In the genomic region with DNA sequence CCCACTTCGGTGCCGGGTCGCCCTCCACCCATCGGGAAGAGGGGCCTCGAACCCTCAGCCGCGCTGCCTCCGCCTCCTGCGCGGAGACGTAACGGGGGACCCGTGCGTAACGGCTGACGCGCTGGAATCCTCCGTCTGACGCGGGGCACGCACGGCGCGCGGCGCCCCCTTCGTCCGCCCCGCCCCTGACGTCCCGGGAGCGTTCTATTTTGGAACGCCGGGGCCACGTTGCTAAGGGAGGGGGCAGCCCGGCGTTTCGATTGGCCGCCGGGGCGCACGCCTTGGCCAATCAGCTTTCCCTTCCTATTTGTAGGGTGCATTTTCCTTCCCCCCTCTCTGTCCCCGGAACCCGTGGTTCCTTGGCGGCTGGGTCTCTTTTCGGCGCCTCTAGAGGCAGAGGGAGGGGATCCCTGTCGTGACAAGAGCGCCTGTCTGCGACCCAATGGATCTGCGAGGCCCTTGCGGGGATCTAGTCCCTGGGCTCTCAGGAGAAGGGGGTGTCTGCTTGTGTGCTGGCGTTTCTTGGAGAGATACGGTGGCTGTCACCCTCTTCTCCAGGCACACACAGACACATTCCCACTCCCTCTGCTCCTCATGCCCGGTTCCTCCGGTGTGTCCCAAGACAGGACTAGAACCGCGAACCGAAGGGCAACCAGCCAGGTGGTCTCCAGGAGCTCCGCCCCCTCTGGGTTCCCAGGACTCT, we compare ENCODE assay signal across 8 cellular contexts. TPM values are rescaled to one million over a fixed set of nuclear protein-coding genes. Genes with fewer than 3 reads are reported as not detected.
DNase-seq lines count a peak whose midpoint lies in the region; ATAC-seq and TF ChIP-seq lines count a peak whose summit lies in the region.

No MANE protein-coding gene starts in this region.

- H3K9me3 ChIP-seq in heart left ventricle: no peaks in the 10 kb centered on the region
- no peaks in the 10 kb centered on the region for H3K9me3 ChIP-seq in upper lobe of left lung

- H3K4me3 ChIP-seq in heart left ventricle: peak overlapping the region; percentile 51 to 89 (median 72)
- peak overlapping the region; percentile 49 to 76 (median 62) for H3K4me3 ChIP-seq in upper lobe of left lung

- peak; percentile 59 for ATAC-seq in HG02763 (IDR thresholded peaks at IDR 0.05; ENCODE audit: unreplicated experiment)
- ATAC-seq in heart left ventricle: peak; percentile 89 to 92 (median 90)
- ATAC-seq in upper lobe of left lung (ENCODE audit: low FRiP score in 2 of 2): peak; percentile 48 to 95

- peaks cover 0 to 15% (median 0%) of the 10 kb centered on the region in 9 donors for H3K27me3 ChIP-seq in heart left ventricle
- peaks cover 0 to 4% (median 0%) of the 10 kb centered on the region in 4 donors for H3K27me3 ChIP-seq in upper lobe of left lung

- 0% methylated on average over 50 to 60 of the region's 60 CpGs for WGBS in adipose tissue, 3 donors
- 0 to 1% (median 1%) methylated on average over 18 to 60 of the region's 60 CpGs for WGBS in heart left ventricle, 4 donors
- WGBS in upper lobe of left lung, 2 donors: 0 to 1% methylated on average over 23 to 25 of the region's 60 CpGs

- no peaks in the 10 kb centered on the region for H3K36me3 ChIP-seq in heart left ventricle
- H3K36me3 ChIP-seq in upper lobe of left lung: no peaks in the 10 kb centered on the region

- intact Hi-C loops in heart left ventricle (cut with DNase I) (loop anchor here in 2 of 10 donors (2.0 kb wide), 1 partner anchor 18 kb away; no protein-coding TSS in a partner anchor), posterior vena cava (cut with DNase I) (no loop called here)

- peak in 1 of 4 donors; percentile 92 for TF ChIP-seq EP300 in upper lobe of left lung (IDR thresholded peaks at IDR 0.05)

- DNase-seq in NCI-H1417 treated with DMSO at 0.1 percent for 48 hours (lab: John Stamatoyannopoulos, UW): peak; percentile 59
- DNase-seq in SW480 (ENCODE audit: low spot score): peak; percentile 95
- peak; percentile 94 to 97 (median 95) for DNase-seq in heart left ventricle
- peak; percentile 98 for DNase-seq in posterior vena cava (ENCODE audit: low spot score)
- peak; percentile 95 to 98 for DNase-seq in upper lobe of left lung

- TF ChIP-seq POLR2A in GM10847 (IDR thresholded peaks at IDR 0.05; ENCODE audit: extremely low read depth, insufficient read length) (peak; percentile 37), heart left ventricle (IDR thresholded peaks at IDR 0.05) (peak in 1 of 2 donors; percentile 50), upper lobe of left lung (IDR thresholded peaks at IDR 0.05) (peak in 2 of 4 donors; percentile 68 to 83)

- H3K27ac ChIP-seq in adipose tissue (ENCODE audit: low read depth, low read length) (peak overlapping the region; percentile 46), heart left ventricle (peak overlapping the region; percentile 80 to 99 (median 95)), upper lobe of left lung (peak overlapping the region; percentile 90 to 97 (median 96))

- H3K4me1 ChIP-seq in heart left ventricle (peaks cover 5 to 40% (median 26%) of the 10 kb centered on the region in 12 donors), upper lobe of left lung (peaks cover 25 to 45% (median 30%) of the 10 kb centered on the region in 4 donors)

- TF ChIP-seq CTCF in heart left ventricle (IDR thresholded peaks at IDR 0.05) (peak in 3 of 12 donors; percentile 7 to 23 (median 15)), upper lobe of left lung (IDR thresholded peaks at IDR 0.05) (peak in 3 of 6 experiments; percentile 7 to 28 (median 19))

RNA-seq across cellular contexts. Expression of a gene that starts 1.5 kb away (rescaled TPM):
- polyA plus RNA-seq in adipose tissue (100 to 1,000 TPM in 2 of 3 donors, 10 to 100 TPM in 1; 11.9 to 650 (median 341) TPM), heart left ventricle (1 to 10 TPM; 1.4 to 8.0 TPM)
- total RNA-seq in heart left ventricle (100 to 1,000 TPM in 1 of 9 donors, 10 to 100 TPM in 1, 1 to 10 TPM in 4, under 1 TPM in 3; 0.23 to 107 (median 1.1) TPM), posterior vena cava (10 to 100 TPM; 33.2 to 73.0 TPM), upper lobe of left lung (100 to 1,000 TPM in 2 of 6 donors, 10 to 100 TPM in 2, 1 to 10 TPM in 1, not detected in 1; 8.8 to 152 (median 94.9) TPM)

RNA-seq across cellular contexts. Expression of a gene that starts 27.6 kb away (rescaled TPM):
- 1 to 10 TPM; 4.9 to 7.6 (median 6.4) TPM for polyA plus RNA-seq in adipose tissue
- 10 to 100 TPM; 12.9 to 33.0 (median 26.9) TPM for total RNA-seq in heart left ventricle
- 10 to 100 TPM; 12.1 to 14.2 TPM for polyA plus RNA-seq in heart left ventricle
- 10 to 100 TPM in 1 of 2 donors, 1 to 10 TPM in 1; 9.4 to 14.5 TPM for total RNA-seq in posterior vena cava
- total RNA-seq in upper lobe of left lung: 10 to 100 TPM in 3 of 6 donors, 1 to 10 TPM in 3; 5.2 to 17.8 (median 11.1) TPM

RNA-seq across cellular contexts. Expression of a gene that starts 29.0 kb away (rescaled TPM):
- 1 to 10 TPM in 1 of 3 donors, under 1 TPM in 2; 0.62 to 3.7 (median 0.71) TPM for polyA plus RNA-seq in adipose tissue
- total RNA-seq in heart left ventricle: 1 to 10 TPM in 1 of 9 donors, under 1 TPM in 3, not detected in 5; 0.56 to 2.7 (median 0.65) TPM
- under 1 TPM; 0.23 to 0.78 TPM for polyA plus RNA-seq in heart left ventricle
- 1 to 10 TPM in 1 of 2 donors, under 1 TPM in 1; 0.67 to 1.9 TPM for total RNA-seq in posterior vena cava
- total RNA-seq in upper lobe of left lung: 1 to 10 TPM in 3 of 6 donors, under 1 TPM in 2, not detected in 1; 0.89 to 6.3 (median 1.1) TPM

RNA-seq across cellular contexts. Expression of a gene that starts 38.0 kb away (rescaled TPM):
- polyA plus RNA-seq in adipose tissue: 10 to 100 TPM; 14.9 to 93.0 (median 78.0) TPM
- 100 to 1,000 TPM in 1 of 9 donors, 10 to 100 TPM in 8; 31.2 to 106 (median 46.8) TPM for total RNA-seq in heart left ventricle
- 10 to 100 TPM; 50.9 to 74.9 TPM for polyA plus RNA-seq in heart left ventricle
- 100 to 1,000 TPM; 159 to 204 TPM for total RNA-seq in posterior vena cava
- 100 to 1,000 TPM in 4 of 6 donors, 10 to 100 TPM in 2; 68.1 to 266 (median 143) TPM for total RNA-seq in upper lobe of left lung

RNA-seq across cellular contexts. Expression of a gene that starts 45.6 kb away (rescaled TPM):
- polyA plus RNA-seq in adipose tissue (10 to 100 TPM; 31.0 to 63.9 (median 59.5) TPM), heart left ventricle (100 to 1,000 TPM; 120 to 294 TPM)
- total RNA-seq in heart left ventricle (100 to 1,000 TPM; 104 to 156 (median 121) TPM), posterior vena cava (10 to 100 TPM; 65.0 to 68.4 TPM), upper lobe of left lung (100 to 1,000 TPM in 1 of 6 donors, 10 to 100 TPM in 5; 53.7 to 102 (median 76.2) TPM)

Comparison
In these comparisons a context has a peak if more than half of its experiments do, and no peak if none do; other contexts are left out.
1. Peak in every context shown above with its lines: DNase-seq, ATAC-seq, H3K4me3 ChIP-seq and H3K27ac ChIP-seq.